ENCODE assay signal across 19 cellular contexts in the genomic region with DNA sequence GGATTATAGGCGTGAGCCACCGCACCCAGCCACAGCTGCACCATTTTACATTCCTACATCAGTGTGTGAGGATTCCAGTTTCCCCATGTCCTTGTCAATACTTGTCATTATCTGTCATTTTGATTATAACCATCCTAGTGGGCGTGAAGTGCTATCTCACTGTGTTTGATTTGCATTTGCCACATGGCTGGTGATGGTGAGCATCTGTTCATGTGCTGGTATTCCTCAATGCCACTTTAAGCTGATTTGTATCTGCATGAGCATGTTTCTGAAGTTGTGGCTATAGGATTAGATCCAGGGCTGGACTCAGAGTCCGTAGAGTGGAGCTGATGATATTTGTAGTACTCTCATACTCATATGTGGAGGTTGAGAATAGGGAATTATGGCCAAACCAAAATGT.
"Had no signal": no experiment of that assay in that cellular context is flagged by ENCODE, and none has a peak within 500 bp of the region (broad histone marks: within the 10 kb centered on the region; RNA-seq: fewer than 3 reads in every experiment).

No MANE protein-coding gene starts in this region.

- H3K9ac ChIP-seq: neural progenitor cell, parathyroid adenoma had no signal

- DNase-seq: cortex of kidney; foreskin fibroblast; gastrocnemius medialis; head of caudate nucleus; left ventricle myocardium superior; lower lobe of right lung; naive thymus-derived CD4-positive, alpha-beta T cell; right lobe of liver; small intestine; stimulated activated CD4-positive, alpha-beta T cell treated with anti-CD3 and anti-CD28 coated beads, Interleukin-15, amount 100 ng/mL, for 24 hours; stimulated activated CD4-positive, alpha-beta T cell treated with anti-CD3 and anti-CD28 coated beads, Interleukin-2, amount 100 ng/mL, for 48 hours; stimulated activated naive B cell treated with anti-CD40 and anti-IgM and Interleukin-4, amounts not matched to agents 10 μg/mL and 1 μg/mL and 100 μg/mL, for 72 hours; upper lobe of right lung; uterus had no signal

- H3K36me3 ChIP-seq: neural progenitor cell, uterus had no signal

- H3K27me3 ChIP-seq: gastrocnemius medialis, neural progenitor cell, right lobe of liver, tibial nerve, upper lobe of right lung, uterus had no signal

- H2AFZ ChIP-seq: neural progenitor cell, parathyroid adenoma had no signal

- H3K4me1 ChIP-seq: gastrocnemius medialis, lower lobe of right lung, neural progenitor cell, parathyroid adenoma, right lobe of liver, upper lobe of right lung, uterus had no signal

- H3K9me3 ChIP-seq: gastrocnemius medialis, lower lobe of right lung, right lobe of liver, thoracic aorta, tibial nerve, upper lobe of right lung, uterus had no signal

- H3K4me3 ChIP-seq: gastrocnemius medialis, lower lobe of right lung, neural progenitor cell, right lobe of liver, thoracic aorta, tibial nerve, upper lobe of right lung, uterus had no signal

- ATAC-seq: esophagus mucosa; gastrocnemius medialis; left ventricle myocardium superior; lower lobe of right lung; naive thymus-derived CD4-positive, alpha-beta T cell; right lobe of liver; stimulated activated naive B cell treated with anti-CD40 and anti-IgM and Interleukin-4, amounts not matched to agents 10 μg/mL and 1 μg/mL and 100 μg/mL, for 72 hours; upper lobe of right lung had no signal

- H3K4me2 ChIP-seq: neural progenitor cell had no signal

- H3K27ac ChIP-seq: gastrocnemius medialis, lower lobe of right lung, neural progenitor cell, parathyroid adenoma, right lobe of liver, thoracic aorta, tibial nerve, upper lobe of right lung, uterus had no signal
